Comparison of ENCODE assay signal across 16 cellular contexts in genomic region chr10:76899490-76899889, GRCh38.
"Had no signal": no experiment of that assay in that cellular context is flagged by ENCODE, and none has a peak within 500 bp of the region (broad histone marks: within the 10 kb centered on the region; RNA-seq: fewer than 3 reads in every experiment).

No MANE protein-coding gene starts in this region.

- ATAC-seq: activated naive CD4-positive, alpha-beta T cell treated with anti-CD3 and anti-CD28 coated beads, Interleukin-2, amount 50 U/mL, for 72 hours; left ventricle myocardium superior; stimulated activated naive CD8-positive, alpha-beta T cell treated with anti-CD3 and anti-CD28 coated beads, Interleukin-15, amount 100 ng/mL, for 72 hours had no signal

- H3K27ac ChIP-seq: parathyroid adenoma, thoracic aorta had no signal

- H3K79me2 ChIP-seq: parathyroid adenoma had no signal

- H3K27ac Mint-ChIP-seq: activated naive CD4-positive, alpha-beta T cell treated with anti-CD3 and anti-CD28 coated beads, Interleukin-2, amount 50 U/mL, for 72 hours; stimulated activated naive CD8-positive, alpha-beta T cell treated with anti-CD3 and anti-CD28 coated beads, Interleukin-15, amount 100 ng/mL, for 72 hours had no signal

- H3K4me1 ChIP-seq: parathyroid adenoma had no signal

- H3K4me3 Mint-ChIP-seq: neural crest cell; stimulated activated naive CD8-positive, alpha-beta T cell treated with anti-CD3 and anti-CD28 coated beads, Interleukin-15, amount 100 ng/mL, for 72 hours had no signal

- H3K9ac ChIP-seq: parathyroid adenoma had no signal

- H3K4me3 ChIP-seq: thoracic aorta had no signal

- H3K9me3 ChIP-seq: thoracic aorta had no signal

- DNase-seq: activated CD4-positive, alpha-beta T cell treated with anti-CD3 and anti-CD28 coated beads, Interleukin-2, amount 50 U/mL, for 4 hours; activated CD4-positive, CD25-positive, alpha-beta regulatory T cell treated with anti-CD3 and anti-CD28 coated beads, Interleukin-2, amount 50 U/mL, for 72 hours; activated effector memory CD4-positive, alpha-beta T cell treated with Interleukin-2 at 50 U/mL for 16 hours; activated T-cell treated with anti-CD3 and anti-CD28 coated beads, Interleukin-2, amount 50 U/mL, for 1 hour; cerebellar nuclear complex; dermis blood vessel endothelial cell; kidney; left ventricle myocardium superior; stimulated activated CD4-positive, alpha-beta T cell treated with anti-CD3 and anti-CD28 coated beads, Interleukin-15, amount 100 ng/mL, for 24 hours; stimulated activated CD4-positive, alpha-beta T cell treated with anti-CD3 and anti-CD28 coated beads, Interleukin-4, amount 100 ng/mL, for 24 hours; stimulated activated naive CD8-positive, alpha-beta T cell treated with anti-CD3 and anti-CD28 coated beads, Interleukin-15, amount 100 ng/mL, for 72 hours; T-helper 9 cell had no signal

- H2AFZ ChIP-seq: parathyroid adenoma had no signal

- H3K4me1 Mint-ChIP-seq: neural crest cell; stimulated activated naive CD8-positive, alpha-beta T cell treated with anti-CD3 and anti-CD28 coated beads, Interleukin-15, amount 100 ng/mL, for 72 hours had no signal
